Comparison of ENCODE assay signal across 8 cellular contexts in genomic region chr11:61971177-61972111, GRCh38. TPM values are rescaled to one million over a fixed set of nuclear protein-coding genes. Genes with fewer than 3 reads are reported as not detected.
DNase-seq lines count a peak whose midpoint lies in the region; ATAC-seq lines count a peak whose summit lies in the region.

No MANE protein-coding gene starts in this region.

- peaks cover 58% of the 10 kb centered on the region for H3K4me1 ChIP-seq in skeletal muscle satellite cell (ENCODE audit: control insufficient read depth, insufficient read depth, low read length)

- no peak for ATAC-seq in GM19324 (IDR thresholded peaks at IDR 0.05; ENCODE audit: low FRiP score, unreplicated experiment)

- H3K4me1 Mint-ChIP-seq in immature natural killer cell: peaks cover 13 to 19% of the 10 kb centered on the region in 2 donors

- H3K4me3 ChIP-seq in skeletal muscle satellite cell (ENCODE audit: low read length): peak overlapping the region; percentile 22

- peaks cover 5% of the 10 kb centered on the region for H3K36me3 ChIP-seq in skeletal muscle satellite cell (ENCODE audit: insufficient read depth, low read length)

- H3K9me3 Mint-ChIP-seq in immature natural killer cell: no peaks in the 10 kb centered on the region

- H3K27ac Mint-ChIP-seq in immature natural killer cell: peak overlapping the region in 5 of 6 donors; percentile 21 to 94 (median 36)

- peak overlapping the region; percentile 70 for H3K4me2 ChIP-seq in skeletal muscle satellite cell (ENCODE audit: low read length)

- no peaks in the 10 kb centered on the region for H3K36me3 Mint-ChIP-seq in immature natural killer cell

- peak; percentile 22 to 33 for DNase-seq in activated CD4-positive, alpha-beta T cell treated with anti-CD3 and anti-CD28 coated beads for 24 hours (ENCODE audit: low read depth in 2 of 2)
- DNase-seq in activated CD4-positive, alpha-beta T cell treated with anti-CD3 and anti-CD28 coated beads for 1 hour: no peak
- peak; percentile 37 for DNase-seq in NAMALWA (ENCODE audit: low spot score)
- DNase-seq in SW 1271 (lab: John Stamatoyannopoulos, UW): peak; percentile 71 to 75
- DNase-seq in caudate nucleus (lab: John Stamatoyannopoulos, UW): peak; percentile 38 to 96 (median 90)
- peak in 2 of 3 donors; percentile 17 to 26 for DNase-seq in immature natural killer cell

- peak overlapping the region; percentile 99 for H3K27ac ChIP-seq in caudate nucleus (ENCODE audit: low read depth, low read length)

- no peaks in the 10 kb centered on the region for H3K9me3 ChIP-seq in skeletal muscle satellite cell (replicated peaks; ENCODE audit: low read length)

- peak overlapping the region; percentile 76 for H3K9ac ChIP-seq in skeletal muscle satellite cell (ENCODE audit: low read depth, low read length)

- H3K27me3 ChIP-seq in skeletal muscle satellite cell (ENCODE audit: control insufficient read depth, insufficient read depth, low read length): no peaks in the 10 kb centered on the region

- no peak overlapping the region for H3K4me3 Mint-ChIP-seq in immature natural killer cell

- H3K27me3 Mint-ChIP-seq in immature natural killer cell (ENCODE audit: low read depth in 3 of 3): peaks cover 16 to 31% (median 25%) of the 10 kb centered on the region in 3 donors

RNA-seq across cellular contexts. Expression of gene FTH1, which starts 4.0 kb away (rescaled TPM):
- 1,000 to 10,000 TPM; 1,906 to 2,262 (median 2,182) TPM for polyA plus RNA-seq in immature natural killer cell
- total RNA-seq in skeletal muscle satellite cell (2012; rRNA removed): 1,132 and 1,151 TPM in 2 replicates

RNA-seq across cellular contexts. Expression of gene BEST1, which starts 21.3 kb away (rescaled TPM):
- 1 to 10 TPM in 2 of 3 donors, under 1 TPM in 1; 0.64 to 1.1 (median 1.0) TPM for polyA plus RNA-seq in immature natural killer cell
- total RNA-seq in skeletal muscle satellite cell (2012; rRNA removed): 3.1 and 6.6 TPM in 2 replicates

RNA-seq across cellular contexts. Expression of gene RAB3IL1, which starts 54.1 kb away (rescaled TPM):
- not detected for polyA plus RNA-seq in immature natural killer cell
- 6.6 and 56.8 TPM in 2 replicates for total RNA-seq in skeletal muscle satellite cell (2012; rRNA removed)
